9 cellular contexts compared by ENCODE assay signal in the genomic region with DNA sequence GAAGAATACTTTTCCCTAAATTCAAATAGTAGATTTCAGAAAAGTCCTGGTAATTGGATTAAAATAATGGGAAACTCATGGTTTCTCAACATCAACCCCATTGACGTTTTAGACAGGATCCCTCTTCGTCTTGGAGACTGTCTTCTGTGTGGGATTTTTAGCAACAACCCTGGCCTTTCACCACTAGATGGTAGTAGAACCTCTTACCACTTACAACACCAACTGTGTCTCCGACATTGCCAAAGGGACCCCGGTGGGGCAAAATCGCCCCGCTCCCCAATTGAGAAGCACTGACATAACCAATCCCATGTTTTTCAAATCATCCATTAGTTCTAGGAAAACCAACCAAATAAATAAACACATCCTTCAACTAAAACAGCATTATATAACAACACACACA. TPM values are rescaled to one million over a fixed set of nuclear protein-coding genes. Genes with fewer than 3 reads are reported as not detected.
DNase-seq lines count a peak whose midpoint lies in the region; ATAC-seq and TF ChIP-seq lines count a peak whose summit lies in the region.
"Had no signal": no experiment of that assay in that cellular context is flagged by ENCODE, and none has a peak within 500 bp of the region (broad histone marks: within the 10 kb centered on the region; RNA-seq: fewer than 3 reads in every experiment).

No MANE protein-coding gene starts in this region.

- intact Hi-C loops in CD4-positive, alpha-beta memory T cell (cut with micrococcal nuclease): loop anchor here (1.0 to 2.0 kb wide), 2 partner anchors 66 to 1370 kb away; no protein-coding TSS in a partner anchor

- H3K36me3 ChIP-seq in CD4-positive, alpha-beta memory T cell (ENCODE audit: insufficient read depth, low read length): no peaks in the 10 kb centered on the region

- H3K27ac ChIP-seq in CD4-positive, alpha-beta memory T cell (ENCODE audit: low read depth, low read length): no peak overlapping the region

- H3K4me1 Mint-ChIP-seq in CD4-positive, alpha-beta memory T cell: peaks cover 0 to 3% (median 0%) of the 10 kb centered on the region in 4 donors

- H3K27ac Mint-ChIP-seq in CD4-positive, alpha-beta memory T cell: no peak overlapping the region

- no peaks in the 10 kb centered on the region for H3K9me3 ChIP-seq in CD4-positive, alpha-beta memory T cell (ENCODE audit: control insufficient read depth in 1 of 2, low read length in 2 of 2)

- CTCF ChIA-PET in CD4-positive, alpha-beta memory T cell (lab: Charles Lee; ENCODE audit: partially characterized antibody): interaction anchor here (1.3 to 1.7 kb wide), 4 partner anchors 10 to 962 kb away, joined by 5 to 7 read pairs (median 6); no protein-coding TSS in a partner anchor

- H3K9me3 Mint-ChIP-seq in CD4-positive, alpha-beta memory T cell: no peaks in the 10 kb centered on the region

- peak in 4 of 5 donors; percentile 15 to 28 (median 15) for DNase-seq in CD4-positive, alpha-beta memory T cell
- peak; percentile 28 for DNase-seq in NCI-H69 (lab: John Stamatoyannopoulos, UW)
- DNase-seq in epithelial cell of esophagus (ENCODE audit: low read depth): peak; percentile 52
- DNase-seq in renal cortical epithelial cell (ENCODE audit: low read depth): peak; percentile 38

- H3K4me1 ChIP-seq in CD4-positive, alpha-beta memory T cell (ENCODE audit: insufficient read depth, low read length): no peaks in the 10 kb centered on the region

- peak; percentile 65 for TF ChIP-seq CTCF in epithelial cell of esophagus (IDR thresholded peaks at IDR 0.05; ENCODE audit: insufficient read depth, low read depth, low read length, missing control alignments)

- no peak overlapping the region for H3K4me3 ChIP-seq in CD4-positive, alpha-beta memory T cell (ENCODE audit: low read length in 2 of 2)
- H3K4me3 ChIP-seq in epithelial cell of esophagus (ENCODE audit: low read length): no peak overlapping the region

- H3K36me3 Mint-ChIP-seq in CD4-positive, alpha-beta memory T cell: no peaks in the 10 kb centered on the region

- peak; percentile 64 for ATAC-seq in GM19023 (IDR thresholded peaks at IDR 0.05; ENCODE audit: unreplicated experiment)
- no peak for ATAC-seq in HG03175 (IDR thresholded peaks at IDR 0.05; ENCODE audit: unreplicated experiment)
- no peak for ATAC-seq in GM21576 (IDR thresholded peaks at IDR 0.05; ENCODE audit: unreplicated experiment)
- no peak for ATAC-seq in HG02588 (IDR thresholded peaks at IDR 0.05; ENCODE audit: unreplicated experiment)

- peaks cover 5 to 7% of the 10 kb centered on the region in 2 donors for H3K27me3 Mint-ChIP-seq in CD4-positive, alpha-beta memory T cell

- no peaks in the 10 kb centered on the region for H3K27me3 ChIP-seq in CD4-positive, alpha-beta memory T cell (ENCODE audit: insufficient read depth, low read length)

- POLR2A ChIA-PET in CD4-positive, alpha-beta memory T cell (lab: Charles Lee; ENCODE audit: partially characterized antibody): no interaction called here

- H3K4me3 Mint-ChIP-seq in CD4-positive, alpha-beta memory T cell: no peak overlapping the region

RNA-seq across cellular contexts. Expression of a gene that starts 16.9 kb away (rescaled TPM):
- total RNA-seq in CD4-positive, alpha-beta memory T cell: under 1 TPM; 0.14 to 0.15 TPM
- not detected for polyA plus RNA-seq in CD4-positive, alpha-beta memory T cell
- 1.9 TPM in 2 replicates for total RNA-seq in renal cortical epithelial cell

RNA-seq across cellular contexts. Expression of a gene that starts 52.3 kb away (rescaled TPM):
- not detected for total RNA-seq in CD4-positive, alpha-beta memory T cell
- not detected for polyA plus RNA-seq in CD4-positive, alpha-beta memory T cell
- total RNA-seq in renal cortical epithelial cell: not detected in 2 replicates
- total RNA-seq: subcutaneous adipose tissue had no signal
